Comparison of ENCODE assay signal across 13 cellular contexts in the genomic region with DNA sequence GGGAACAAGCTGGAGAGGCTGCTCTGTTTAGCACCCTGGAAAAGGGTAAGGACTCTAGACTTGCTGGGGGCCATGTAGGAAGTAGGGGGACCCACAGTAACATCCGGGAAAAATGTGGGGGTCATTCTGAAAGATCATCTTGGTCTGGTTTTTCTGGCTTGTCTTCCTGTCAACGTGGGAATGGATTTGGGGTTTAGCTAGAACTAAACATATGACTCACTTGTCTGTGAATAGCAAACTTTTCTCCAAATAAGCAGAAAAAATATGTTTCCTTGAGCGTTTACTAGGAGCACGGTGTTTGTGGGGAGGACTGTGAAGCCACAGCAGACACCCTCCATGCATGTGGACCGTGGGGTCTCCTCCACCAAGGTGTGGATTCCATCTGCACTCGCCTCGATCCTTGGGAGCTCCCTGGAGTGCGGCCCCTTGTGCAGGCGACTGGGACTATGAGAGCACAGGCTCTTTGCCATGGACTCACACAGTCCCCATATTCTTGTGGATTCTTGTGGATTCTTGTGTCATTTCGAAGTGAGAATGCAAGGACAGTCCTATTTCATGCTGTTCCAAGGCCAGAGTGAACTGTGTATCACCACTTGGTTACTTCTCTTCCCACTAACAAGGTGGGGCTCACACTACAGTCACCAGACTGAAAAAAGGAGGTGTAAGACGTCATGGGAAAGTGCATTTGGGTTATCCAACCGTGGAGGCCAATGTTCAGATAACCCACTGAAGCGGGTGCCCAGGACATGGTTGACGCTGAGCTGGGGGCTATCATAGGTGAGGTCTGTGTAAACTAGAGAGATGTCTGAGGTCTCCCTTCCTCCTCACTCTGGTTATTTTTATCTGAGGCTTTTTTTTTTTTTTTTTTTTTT. TPM values are rescaled to one million over a fixed set of nuclear protein-coding genes. Genes with fewer than 3 reads are reported as not detected.
DNase-seq lines count a peak whose midpoint lies in the region; ATAC-seq and TF ChIP-seq lines count a peak whose summit lies in the region.
"Had no signal": no experiment of that assay in that cellular context is flagged by ENCODE, and none has a peak within 500 bp of the region (broad histone marks: within the 10 kb centered on the region; RNA-seq: fewer than 3 reads in every experiment).

No MANE protein-coding gene starts in this region.

- in situ Hi-C loops in GM13976 (cut with MboI; ENCODE audit: low sequenced_read_pairs, unreplicated experiment) (no loop called here), gastrocnemius medialis (cut with MboI; ENCODE audit: low sequenced_read_pairs in 4 of 4) (no loop called here)

- POLR2A ChIA-PET in activated CD4-positive, alpha-beta T cell treated with anti-CD3 and anti-CD28 coated beads, Interleukin-2, amount 10 ng/mL, durations not matched to agents 7 days and 5 days (lab: Charles Lee) = no interaction called here

- H3K36me3 Mint-ChIP-seq in chondrocyte (ENCODE audit: low read depth) = no peaks in the 10 kb centered on the region
- peaks cover 4% of the 10 kb centered on the region for H3K36me3 Mint-ChIP-seq in activated CD4-positive, alpha-beta T cell treated with anti-CD3 and anti-CD28 coated beads, Interleukin-2, amount 10 ng/mL, durations not matched to agents 7 days and 5 days (ENCODE audit: low read depth)

- CTCF ChIA-PET in activated CD4-positive, alpha-beta T cell treated with anti-CD3 and anti-CD28 coated beads, Interleukin-2, amount 10 ng/mL, durations not matched to agents 7 days and 5 days (lab: Charles Lee) = interaction anchor here (0.7 kb wide), 1 partner anchor 29 kb away, joined by 4 read pairs; no protein-coding TSS in a partner anchor

- TF ChIP-seq CTCF in GM13976 (IDR thresholded peaks at IDR 0.05; ENCODE audit: borderline replicate concordance, control extremely low read depth, extremely low read depth, insufficient read depth, missing control alignments) (no peak), chondrocyte (IDR thresholded peaks at IDR 0.05) (no peak), gastrocnemius medialis (IDR thresholded peaks at IDR 0.05 in 4 of 5, conservative IDR thresholded peaks at IDR 0.05 in 1 of 5) (no peak)

- peaks cover 4% of the 10 kb centered on the region for H3K9me3 Mint-ChIP-seq in chondrocyte (ENCODE audit: low read depth)
- peaks cover 11% of the 10 kb centered on the region for H3K9me3 Mint-ChIP-seq in activated CD4-positive, alpha-beta T cell treated with anti-CD3 and anti-CD28 coated beads, Interleukin-2, amount 10 ng/mL, durations not matched to agents 7 days and 5 days

- peaks cover 27 to 32% of the 10 kb centered on the region in 2 donors for H3K4me1 ChIP-seq in gastrocnemius medialis

- peak overlapping the region; percentile 78 to 85 (median 82) for H3K27ac ChIP-seq in gastrocnemius medialis

- no peaks in the 10 kb centered on the region for H3K27me3 ChIP-seq in gastrocnemius medialis

- intact Hi-C loops in gastrocnemius medialis (cut with DNase I; ENCODE audit: low total_unique reads) = loop anchor here (2.0 kb wide), 1 partner anchor 77 kb away; no protein-coding TSS in a partner anchor

- no peak for TF ChIP-seq POLR2A in gastrocnemius medialis (IDR thresholded peaks at IDR 0.05)

- peak overlapping the region; percentile 12 for H3K27ac Mint-ChIP-seq in chondrocyte (ENCODE audit: unreplicated experiment)
- no peak overlapping the region for H3K27ac Mint-ChIP-seq in activated CD4-positive, alpha-beta T cell treated with anti-CD3 and anti-CD28 coated beads, Interleukin-2, amount 10 ng/mL, durations not matched to agents 7 days and 5 days
- H3K27ac Mint-ChIP-seq: CD4-positive, alpha-beta memory T cell; naive B cell; stimulated activated naive CD8-positive, alpha-beta T cell treated with anti-CD3 and anti-CD28 coated beads, Interleukin-15, amount 100 ng/mL, for 72 hours had no signal

- no peaks in the 10 kb centered on the region for H3K27me3 Mint-ChIP-seq in chondrocyte (ENCODE audit: low read depth)
- H3K27me3 Mint-ChIP-seq in activated CD4-positive, alpha-beta T cell treated with anti-CD3 and anti-CD28 coated beads, Interleukin-2, amount 10 ng/mL, durations not matched to agents 7 days and 5 days = no peaks in the 10 kb centered on the region
- H3K27me3 Mint-ChIP-seq: stimulated activated naive CD8-positive, alpha-beta T cell treated with anti-CD3 and anti-CD28 coated beads, Interleukin-15, amount 100 ng/mL, for 72 hours had no signal

- no peak overlapping the region for H3K4me3 Mint-ChIP-seq in chondrocyte (ENCODE audit: unreplicated experiment)
- no peak overlapping the region for H3K4me3 Mint-ChIP-seq in activated CD4-positive, alpha-beta T cell treated with anti-CD3 and anti-CD28 coated beads, Interleukin-2, amount 10 ng/mL, durations not matched to agents 7 days and 5 days
- H3K4me3 Mint-ChIP-seq: CD4-positive, alpha-beta memory T cell; naive B cell; stimulated activated naive CD8-positive, alpha-beta T cell treated with anti-CD3 and anti-CD28 coated beads, Interleukin-15, amount 100 ng/mL, for 72 hours had no signal

- H3K4me3 ChIP-seq in gastrocnemius medialis = no peak overlapping the region

- DNase-seq in GM13976 (ENCODE audit: low spot score) (peak; percentile 44), chondrocyte (ENCODE audit: low spot score) (no peak), gastrocnemius medialis (no peak), NCI-H2196 treated with DMSO at 0.1 percent for 48 hours (lab: John Stamatoyannopoulos, UW; ENCODE audit: unreplicated experiment) (no peak), HT-29 (ENCODE audit: low spot score) (no peak), occipital lobe (lab: John Stamatoyannopoulos, UW) (no peak)
- DNase-seq in activated CD4-positive, alpha-beta T cell treated with anti-CD3 and anti-CD28 coated beads, Interleukin-2, amount 10 ng/mL, durations not matched to agents 7 days and 5 days = no peak
- DNase-seq: activated gamma-delta T cell; CD4-positive, alpha-beta memory T cell; naive B cell; NCI-H2107; stimulated activated naive CD8-positive, alpha-beta T cell treated with anti-CD3 and anti-CD28 coated beads, Interleukin-15, amount 100 ng/mL, for 72 hours had no signal

- no peaks in the 10 kb centered on the region for H3K9me3 ChIP-seq in gastrocnemius medialis

- ATAC-seq in HG02763 (IDR thresholded peaks at IDR 0.05; ENCODE audit: unreplicated experiment) (peak; percentile 45), gastrocnemius medialis (no peak)
- ATAC-seq: stimulated activated naive CD8-positive, alpha-beta T cell treated with anti-CD3 and anti-CD28 coated beads, Interleukin-15, amount 100 ng/mL, for 72 hours had no signal

- no peaks in the 10 kb centered on the region for H3K36me3 ChIP-seq in gastrocnemius medialis

- H3K4me1 Mint-ChIP-seq in chondrocyte (ENCODE audit: low read depth) = peaks cover 28% of the 10 kb centered on the region
- no peaks in the 10 kb centered on the region for H3K4me1 Mint-ChIP-seq in activated CD4-positive, alpha-beta T cell treated with anti-CD3 and anti-CD28 coated beads, Interleukin-2, amount 10 ng/mL, durations not matched to agents 7 days and 5 days
- H3K4me1 Mint-ChIP-seq: CD4-positive, alpha-beta memory T cell; naive B cell; stimulated activated naive CD8-positive, alpha-beta T cell treated with anti-CD3 and anti-CD28 coated beads, Interleukin-15, amount 100 ng/mL, for 72 hours had no signal

RNA-seq across cellular contexts. Expression of a gene that starts 25.5 kb away (rescaled TPM):
- total RNA-seq in chondrocyte = not detected in 3 replicates
- total RNA-seq in gastrocnemius medialis = 1 to 10 TPM; 2.9 to 7.1 (median 3.5) TPM
- total RNA-seq in HT-29 (2014; rRNA removed; shearing (Covaris generic)) = not detected in 2 replicates
- not detected for total RNA-seq in activated CD4-positive, alpha-beta T cell treated with anti-CD3 and anti-CD28 coated beads, Interleukin-2, amount 10 ng/mL, durations not matched to agents 7 days and 5 days
- 0.47 TPM for total RNA-seq in occipital lobe
- total RNA-seq: CD4-positive, alpha-beta memory T cell had no signal
